Comparison of ENCODE assay signal across 11 cellular contexts in the genomic region with DNA sequence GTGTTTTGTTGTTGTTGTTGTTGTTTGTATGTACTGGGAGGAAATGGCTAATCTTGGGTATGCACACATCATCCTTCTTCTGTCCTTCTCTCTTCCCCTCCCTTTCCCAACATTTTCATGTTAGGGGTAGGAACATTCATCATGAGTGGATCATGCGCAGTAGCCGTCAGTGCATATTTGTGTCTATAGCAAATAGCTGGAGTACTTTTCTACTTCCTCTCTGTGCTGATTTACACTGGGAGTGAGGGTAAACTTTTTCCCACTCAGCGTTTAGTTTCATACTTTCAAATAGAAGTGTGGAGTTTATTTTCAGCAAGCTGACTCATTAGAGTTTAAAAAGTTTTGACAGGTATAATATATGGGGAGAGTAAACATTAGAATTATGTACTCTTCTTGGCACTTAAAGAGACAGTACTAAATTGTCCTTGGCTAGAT.
DNase-seq lines count a peak whose midpoint lies in the region; ATAC-seq and TF ChIP-seq lines count a peak whose summit lies in the region.
"Had no signal": no experiment of that assay in that cellular context is flagged by ENCODE, and none has a peak within 500 bp of the region (broad histone marks: within the 10 kb centered on the region; RNA-seq: fewer than 3 reads in every experiment).

No MANE protein-coding gene starts in this region.

- peak overlapping the region; percentile 3; the same call in 1 of the 2 replicates for H2AK5ac ChIP-seq in IMR-90 (ENCODE audit: low read depth, low read length)

- peak overlapping the region; percentile 90 for H3K14ac ChIP-seq in IMR-90 (replicated peaks; ENCODE audit: low read depth, low read length)

- no peak for TF ChIP-seq CTCF in IMR-90 (conservative IDR thresholded peaks at IDR 0.05; ENCODE audit: low read depth, low read length)
- TF ChIP-seq CTCF in esophagus squamous epithelium (IDR thresholded peaks at IDR 0.05) = no peak
- no peak for TF ChIP-seq CTCF in mucosa of descending colon (IDR thresholded peaks at IDR 0.05)
- TF ChIP-seq CTCF in upper lobe of right lung (IDR thresholded peaks at IDR 0.05) = no peak

- no peaks in the 10 kb centered on the region for H3K36me3 ChIP-seq in IMR-90 (ENCODE audit: control insufficient read depth, insufficient read depth, low read length)
- no peaks in the 10 kb centered on the region for H3K36me3 ChIP-seq in esophagus squamous epithelium
- H3K36me3 ChIP-seq in mucosa of descending colon (ENCODE audit: low read depth) = no peaks in the 10 kb centered on the region
- no peaks in the 10 kb centered on the region for H3K36me3 ChIP-seq in upper lobe of right lung

- peak overlapping the region; percentile 11; the same call in 1 of the 3 replicates for H2BK15ac ChIP-seq in IMR-90 (ENCODE audit: low read depth, low read length)

- BruUV-seq in IMR-90 (replicated peaks; lab: Mats Ljungman, UMichigan) = no TSS peak

- no peak for TF ChIP-seq POLR2A in IMR-90 (IDR thresholded peaks at IDR 0.05; ENCODE audit: low read depth, low read length)
- no peak for TF ChIP-seq POLR2A in esophagus squamous epithelium (IDR thresholded peaks at IDR 0.05)

- no CpG with 5 or more reads among the region's 3 CpGs for WGBS in IMR-90 (ENCODE audit: extremely low coverage in 2 of 2, insufficient read length in 1 of 2), 2 experiments
- 0 to 7% methylated on average over 3 of the region's 3 CpGs for WGBS in esophagus squamous epithelium, 2 donors

- peak overlapping the region; percentile 88 for H3K4me2 ChIP-seq in IMR-90 (ENCODE audit: low read depth, low read length)

- H4K91ac ChIP-seq in IMR-90 (ENCODE audit: insufficient read depth, low read depth, low read length) = peak overlapping the region; percentile 97

- peak overlapping the region; percentile 96 for H3K27ac ChIP-seq in IMR-90 (ENCODE audit: insufficient read depth, low read length)
- peak overlapping the region in 3 of 4 donors; percentile 69 to 87 (median 79) for H3K27ac ChIP-seq in esophagus squamous epithelium
- peak overlapping the region; percentile 86 for H3K27ac ChIP-seq in upper lobe of right lung

- CTCF ChIA-PET in IMR-90 (lab: Yijun Ruan, JAX) = no interaction called here

- H2BK5ac ChIP-seq in IMR-90 (ENCODE audit: low read depth, low read length, poor library complexity, severe bottlenecking) = peak overlapping the region; percentile 95

- peak; percentile 89 for DNase-seq in IMR-90
- no peak for DNase-seq in esophagus squamous epithelium (lab: John Stamatoyannopoulos, UW)
- no peak for DNase-seq in mucosa of descending colon
- DNase-seq in upper lobe of right lung = no peak
- DNase-seq: activated CD4-positive, alpha-beta T cell treated with anti-CD3 and anti-CD28 coated beads, Interleukin-2, amount 50 U/mL, for 48 hours; NCI-H1436; SHP77 had no signal

- peak overlapping the region; percentile 96 for H3K4ac ChIP-seq in IMR-90 (ENCODE audit: low read depth, low read length)

- H4K5ac ChIP-seq in IMR-90 (ENCODE audit: low read depth, low read length) = peak overlapping the region; percentile 78

- H4K20me1 ChIP-seq in IMR-90 (ENCODE audit: insufficient read depth, low read length) = no peaks in the 10 kb centered on the region

- H4K8ac ChIP-seq in IMR-90 (ENCODE audit: low read depth in 2 of 2, low read length in 2 of 2) = peak overlapping the region; percentile 92 to 95; a peak in 3 of 4 replicates

- H3K9me1 ChIP-seq in IMR-90 (ENCODE audit: insufficient read depth, low read length) = 0 out of 2 replicates have a peak, but pooled peaks cover 3% of the 10 kb centered on the region

- H3K9me3 ChIP-seq in IMR-90 (ENCODE audit: control insufficient read depth, insufficient read depth, low read length) (no peaks in the 10 kb centered on the region), esophagus squamous epithelium (no peaks in the 10 kb centered on the region), mucosa of descending colon (no peaks in the 10 kb centered on the region), upper lobe of right lung (no peaks in the 10 kb centered on the region)

- H2BK20ac ChIP-seq in IMR-90 (ENCODE audit: low read depth, low read length) = peak overlapping the region; percentile 94

- H3K18ac ChIP-seq in IMR-90 (ENCODE audit: low read depth, low read length) = peak overlapping the region; percentile 93

- in situ Hi-C loops in IMR-90 (cut with MboI; ENCODE audit: low sequenced_read_pairs) = loop anchor here (10.0 kb wide), 2 partner anchors 431 to 1221 kb away; no protein-coding TSS in a partner anchor

- peak; percentile 51 for ATAC-seq in IMR-90 (ENCODE audit: low read depth)
- ATAC-seq in mucosa of descending colon = peak; percentile 33
- ATAC-seq in upper lobe of right lung = peak; percentile 75
- no peak for ATAC-seq in HG02642 (IDR thresholded peaks at IDR 0.05; ENCODE audit: poor library complexity, unreplicated experiment)
- no peak for ATAC-seq in GM21381 (IDR thresholded peaks at IDR 0.05; ENCODE audit: unreplicated experiment)
- no peak for ATAC-seq in GM21786 (IDR thresholded peaks at IDR 0.05; ENCODE audit: unreplicated experiment)
- ATAC-seq: stimulated activated effector memory CD8-positive, alpha-beta T cell treated with anti-CD3 and anti-CD28 coated beads, Interleukin-12 subunit alpha, Interleukin-12 subunit beta, amount 100 ng/mL, for 72 hours had no signal

- H3K23ac ChIP-seq in IMR-90 (ENCODE audit: low read depth, low read length) = peak overlapping the region; percentile 99

- H2BK120ac ChIP-seq in IMR-90 (ENCODE audit: low read depth, low read length) = peak overlapping the region; percentile 95

- peak overlapping the region; percentile 96 for H3K56ac ChIP-seq in IMR-90 (ENCODE audit: extremely low read depth, insufficient read depth, low read length)

- H2AK9ac ChIP-seq in IMR-90 (replicated peaks; ENCODE audit: low read depth, low read length, poor library complexity) = peak overlapping the region; percentile 82

- dilution Hi-C loops in IMR-90 (cut with HindIII; ENCODE audit: low sequenced_read_pairs, unreplicated experiment) = no loop called here

- peak overlapping the region; percentile 87 for H2AFZ ChIP-seq in IMR-90 (replicated peaks; ENCODE audit: low read length, poor library complexity)

- no peak for TF ChIP-seq RAD21 in IMR-90 (IDR thresholded peaks at IDR 0.05; ENCODE audit: low read length)

- peak overlapping the region; percentile 82 for H3K4me3 ChIP-seq in IMR-90 (ENCODE audit: insufficient read depth, low read depth, low read length)
- H3K4me3 ChIP-seq in esophagus squamous epithelium = peak overlapping the region in 3 of 4 donors; percentile 53 to 72 (median 61)
- H3K4me3 ChIP-seq in mucosa of descending colon = no peak overlapping the region
- peak overlapping the region; percentile 67 for H3K4me3 ChIP-seq in upper lobe of right lung

- H3K27me3 ChIP-seq in IMR-90 (ENCODE audit: control insufficient read depth, insufficient read depth, low read length) (no peaks in the 10 kb centered on the region), esophagus squamous epithelium (peaks cover 0 to 45% (median 0%) of the 10 kb centered on the region in 4 donors), upper lobe of right lung (no peaks in the 10 kb centered on the region)

- peaks cover 13 to 45% of the 10 kb centered on the region in 2 experiments; a peak in 3 of 4 replicates for H3K79me1 ChIP-seq in IMR-90 (ENCODE audit: low read depth in 1 of 2, low read length in 2 of 2)

- POLR2A ChIA-PET in IMR-90 (lab: Charles Lee; ENCODE audit: unreplicated experiment) = no interaction called here

- peaks cover 4% of the 10 kb centered on the region; the same call in 1 of the 2 replicates for H3K4me1 ChIP-seq in IMR-90 (ENCODE audit: control insufficient read depth, insufficient read depth, low read length)
- peaks cover 0 to 40% (median 5%) of the 10 kb centered on the region in 3 donors for H3K4me1 ChIP-seq in esophagus squamous epithelium
- peaks cover 9% of the 10 kb centered on the region for H3K4me1 ChIP-seq in mucosa of descending colon (ENCODE audit: low read depth)
- H3K4me1 ChIP-seq in upper lobe of right lung = peaks cover 6% of the 10 kb centered on the region

- peak overlapping the region; percentile 93 for H3K9ac ChIP-seq in IMR-90 (ENCODE audit: low read depth, low read length)

- intact Hi-C loops in IMR-90 (cut with micrococcal nuclease) = loop anchor here (5.0 kb wide), 1 partner anchor 228 kb away; no protein-coding TSS in a partner anchor
- intact Hi-C loops in esophagus squamous epithelium (cut with DNase I) = no loop called here
- intact Hi-C loops in mucosa of descending colon (cut with DNase I, micrococcal nuclease) = loop anchor here in 1 of 2 donors (10.0 kb wide), 1 partner anchor 1221 kb away; no protein-coding TSS in a partner anchor
- intact Hi-C loops in upper lobe of right lung (cut with DNase I) = no loop called here

TF ChIP-seq in IMR-90, 13 proteins besides CTCF, POLR2A, EP300 and RAD21:
- no peak for TF ChIP-seq NFE2L2 (IDR thresholded peaks at IDR 0.05; ENCODE audit: low read depth, low read length)
- TF ChIP-seq MAZ (IDR thresholded peaks at IDR 0.05; ENCODE audit: borderline replicate concordance, low read depth, low read length) = no peak
- TF ChIP-seq RFX5 (IDR thresholded peaks at IDR 0.05; ENCODE audit: low read depth, low read length) = no peak
- peak; percentile 59 for TF ChIP-seq MAFK (IDR thresholded peaks at IDR 0.05; ENCODE audit: low read depth, low read length)
- TF ChIP-seq RCOR1 (IDR thresholded peaks at IDR 0.05; ENCODE audit: insufficient replicate concordance, low read length) = no peak
- no peak for TF ChIP-seq BHLHE40 (IDR thresholded peaks at IDR 0.05; ENCODE audit: low read depth, low read length)
- no peak for TF ChIP-seq FOS (IDR thresholded peaks at IDR 0.05; ENCODE audit: low read depth, low read length)

Comparison
In these comparisons a context has a peak if more than half of its experiments do, and no peak if none do; other contexts are left out.
1. ATAC-seq: peak in IMR-90 (single experiment), mucosa of descending colon (single experiment) and upper lobe of right lung (single experiment); none in HG02642 (single experiment), GM21381 (single experiment) and GM21786 (single experiment).
2. Peak in every context shown above with its lines, with median percentiles within 50 percentile points of each other: H3K27ac ChIP-seq.